ENCODE assay signal across 1 cellular context in genomic region chr22:23146842-23147205, GRCh38.
TF ChIP-seq lines count a peak whose summit lies in the region.

No MANE protein-coding gene starts in this region.

TF ChIP-seq in WTC11, 78 proteins besides CTCF, POLR2A, EP300 and RAD21 (continued from another document):
- no peak for TF ChIP-seq FOXP4 (CRISPR knock-in tag; IDR thresholded peaks at IDR 0.05)
- TF ChIP-seq ZMAT4 (CRISPR knock-in tag; IDR thresholded peaks at IDR 0.05) = no peak
- no peak for TF ChIP-seq AFF4 (CRISPR knock-in tag; IDR thresholded peaks at IDR 0.05; ENCODE audit: borderline replicate concordance)
- TF ChIP-seq MXD4 (CRISPR knock-in tag; IDR thresholded peaks at IDR 0.05; ENCODE audit: borderline replicate concordance) = no peak
- no peak for TF ChIP-seq ZNF121 (CRISPR knock-in tag; IDR thresholded peaks at IDR 0.05)
- no peak for TF ChIP-seq IRF2 (CRISPR knock-in tag; IDR thresholded peaks at IDR 0.05; ENCODE audit: borderline replicate concordance, low read depth)
